ENCODE assay signal across 10 cellular contexts in the genomic region with DNA sequence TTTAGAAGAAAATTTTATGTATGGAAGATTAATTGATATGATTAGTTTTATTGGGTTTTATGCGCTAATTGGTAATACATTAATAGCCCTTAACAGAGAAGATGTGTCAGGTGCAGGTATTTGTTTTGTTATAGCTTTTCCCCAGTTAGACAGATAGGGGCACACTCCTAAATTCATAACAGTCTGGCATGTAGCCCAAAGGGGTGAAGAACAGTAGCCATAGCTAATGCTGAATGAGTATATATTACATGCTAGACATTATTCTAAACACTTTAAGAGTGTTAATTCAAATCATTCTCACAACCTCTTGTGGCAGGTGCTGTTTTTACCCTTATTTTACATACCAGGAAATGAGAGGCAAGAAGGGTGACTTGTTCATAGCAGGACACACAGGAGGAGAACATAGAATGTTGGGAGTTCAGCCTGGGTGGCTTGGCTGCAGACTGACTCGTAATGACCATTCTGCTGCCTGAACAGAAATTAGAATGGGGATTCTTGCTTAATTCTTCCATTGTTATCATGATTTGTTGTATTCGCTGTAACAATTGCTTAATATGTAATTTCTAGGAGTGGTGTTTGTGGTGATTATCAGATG. TPM values are rescaled to one million over a fixed set of nuclear protein-coding genes. Genes with fewer than 3 reads are reported as not detected.
DNase-seq lines count a peak whose midpoint lies in the region; ATAC-seq and TF ChIP-seq lines count a peak whose summit lies in the region.
"Had no signal": no experiment of that assay in that cellular context is flagged by ENCODE, and none has a peak within 500 bp of the region (broad histone marks: within the 10 kb centered on the region; RNA-seq: fewer than 3 reads in every experiment).

No MANE protein-coding gene starts in this region.

- TF ChIP-seq CTCF in dorsolateral prefrontal cortex (IDR thresholded peaks at IDR 0.05 in 54 of 56, conservative IDR thresholded peaks at IDR 0.05 in 2 of 56; ENCODE audit: low read depth in 1 of 56, partially characterized antibody in 56 of 56) (no peak), testis (IDR thresholded peaks at IDR 0.05) (no peak)

- 87 to 96% methylated on average over 3 of the region's 3 CpGs for WGBS in testis, 2 donors

- H3K4me3 Mint-ChIP-seq in activated T-helper 2 cell treated with anti-CD3 and anti-CD28 coated beads, Interferon-gamma antibody, Interleukin-2, Interleukin-4, amounts not matched to agents 10 μg/mL and 5 μg/mL and 100 μg/mL, durations not matched to agents 14 hours and 24 hours and 36 hours (ENCODE audit: low read depth) = no peak overlapping the region

- H3K4me1 Mint-ChIP-seq in activated T-helper 2 cell treated with anti-CD3 and anti-CD28 coated beads, Interferon-gamma antibody, Interleukin-2, Interleukin-4, amounts not matched to agents 10 μg/mL and 5 μg/mL and 100 μg/mL, durations not matched to agents 14 hours and 24 hours and 36 hours (ENCODE audit: low read depth) = no peaks in the 10 kb centered on the region

- ATAC-seq in GM18858 (IDR thresholded peaks at IDR 0.05; ENCODE audit: unreplicated experiment) (peak; percentile 54), GM21619 (IDR thresholded peaks at IDR 0.05; ENCODE audit: unreplicated experiment) (peak; percentile 75), HG03354 (IDR thresholded peaks at IDR 0.05; ENCODE audit: poor library complexity, severe bottlenecking, unreplicated experiment) (peak; percentile 71)

- no peaks in the 10 kb centered on the region for H3K4me1 ChIP-seq in testis
- H3K4me1 ChIP-seq: adrenal gland had no signal

- intact Hi-C loops in activated T-helper 2 cell treated with anti-CD3 and anti-CD28 coated beads, Interferon-gamma antibody, Interleukin-2, Interleukin-4, amounts not matched to agents 10 μg/mL and 5 μg/mL and 100 μg/mL, durations not matched to agents 14 hours and 24 hours and 36 hours (cut with micrococcal nuclease) = no loop called here
- intact Hi-C loops in dorsolateral prefrontal cortex (cut with DNase I) (no loop called here), testis (cut with DNase I; ENCODE audit: low total_unique reads) (no loop called here)

- H3K27ac Mint-ChIP-seq in activated T-helper 2 cell treated with anti-CD3 and anti-CD28 coated beads, Interferon-gamma antibody, Interleukin-2, Interleukin-4, amounts not matched to agents 10 μg/mL and 5 μg/mL and 100 μg/mL, durations not matched to agents 14 hours and 24 hours and 36 hours = no peak overlapping the region

- no peaks in the 10 kb centered on the region for H3K27me3 Mint-ChIP-seq in activated T-helper 2 cell treated with anti-CD3 and anti-CD28 coated beads, Interferon-gamma antibody, Interleukin-2, Interleukin-4, amounts not matched to agents 10 μg/mL and 5 μg/mL and 100 μg/mL, durations not matched to agents 14 hours and 24 hours and 36 hours (ENCODE audit: low read depth)

- peak; percentile 37 for DNase-seq in kidney glomerular epithelial cell (lab: John Stamatoyannopoulos, UW)
- DNase-seq in activated T-helper 2 cell treated with anti-CD3 and anti-CD28 coated beads, Interferon-gamma antibody, Interleukin-2, Interleukin-4, amounts not matched to agents 10 μg/mL and 5 μg/mL and 100 μg/mL, durations not matched to agents 14 hours and 24 hours and 36 hours (ENCODE audit: low spot score) = no peak
- no peak for DNase-seq in putamen (ENCODE audit: low spot score)
- DNase-seq in dorsolateral prefrontal cortex = no peak
- DNase-seq in testis = no peak
- DNase-seq: adrenal gland, KBM-7 had no signal

- no peaks in the 10 kb centered on the region for H3K36me3 Mint-ChIP-seq in activated T-helper 2 cell treated with anti-CD3 and anti-CD28 coated beads, Interferon-gamma antibody, Interleukin-2, Interleukin-4, amounts not matched to agents 10 μg/mL and 5 μg/mL and 100 μg/mL, durations not matched to agents 14 hours and 24 hours and 36 hours (ENCODE audit: low read depth)

- no peak overlapping the region for H3K27ac ChIP-seq in dorsolateral prefrontal cortex
- H3K27ac ChIP-seq in testis = no peak overlapping the region
- H3K27ac ChIP-seq: adrenal gland had no signal

- H3K36me3 ChIP-seq in testis (ENCODE audit: low read depth, missing control alignments) = no peaks in the 10 kb centered on the region
- H3K36me3 ChIP-seq: adrenal gland had no signal

- H3K9me3 ChIP-seq in testis = no peaks in the 10 kb centered on the region
- H3K9me3 ChIP-seq: adrenal gland had no signal

- H3K9me3 Mint-ChIP-seq in activated T-helper 2 cell treated with anti-CD3 and anti-CD28 coated beads, Interferon-gamma antibody, Interleukin-2, Interleukin-4, amounts not matched to agents 10 μg/mL and 5 μg/mL and 100 μg/mL, durations not matched to agents 14 hours and 24 hours and 36 hours = no peaks in the 10 kb centered on the region

- no peak overlapping the region for H3K4me3 ChIP-seq in dorsolateral prefrontal cortex
- no peak overlapping the region for H3K4me3 ChIP-seq in testis
- H3K4me3 ChIP-seq: adrenal gland had no signal

- no peak for TF ChIP-seq POLR2A in testis (IDR thresholded peaks at IDR 0.05)

- H3K27me3 ChIP-seq in dorsolateral prefrontal cortex (no peaks in the 10 kb centered on the region), testis (no peaks in the 10 kb centered on the region)
- H3K27me3 ChIP-seq: adrenal gland had no signal

RNA-seq across cellular contexts. Expression of gene PCCA, which starts 20.1 kb away (rescaled TPM):
- total RNA-seq in activated T-helper 2 cell treated with anti-CD3 and anti-CD28 coated beads, Interferon-gamma antibody, Interleukin-2, Interleukin-4, amounts not matched to agents 10 μg/mL and 5 μg/mL and 100 μg/mL, durations not matched to agents 14 hours and 24 hours and 36 hours = 6.7 and 7.1 TPM in 2 replicates
- total RNA-seq in dorsolateral prefrontal cortex (100 to 1,000 TPM in 2 of 120 experiments, 10 to 100 TPM in 118; 48.8 to 105 (median 68.6) TPM), testis (10 to 100 TPM; 39.2 to 56.2 TPM)
- 17.9 TPM for polyA plus RNA-seq in testis (ENCODE audit: insufficient read depth, low read depth, low replicate concordance)
